Comparison of ENCODE assay signal across 7 cellular contexts in the genomic region with DNA sequence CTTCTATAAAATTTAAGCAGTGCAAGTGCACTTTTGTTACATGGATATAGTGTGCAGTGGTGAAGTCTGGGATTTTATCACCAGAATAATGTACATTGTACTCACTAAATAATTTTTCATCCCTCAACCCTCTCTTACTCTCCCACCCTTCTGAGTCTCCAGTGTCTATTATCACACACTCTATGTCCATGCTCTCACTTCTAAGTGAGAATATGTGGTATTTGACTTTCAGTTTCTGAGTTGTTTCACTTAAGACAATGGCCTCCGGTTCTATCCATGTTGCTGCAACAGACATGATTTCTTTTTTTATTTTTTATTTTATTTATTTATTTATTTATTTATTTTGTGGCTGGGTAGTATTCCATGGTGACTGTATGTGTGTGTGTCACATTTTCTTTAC.
"Had no signal": no experiment of that assay in that cellular context is flagged by ENCODE, and none has a peak within 500 bp of the region (broad histone marks: within the 10 kb centered on the region; RNA-seq: fewer than 3 reads in every experiment).

No MANE protein-coding gene starts in this region.

- H3K9ac ChIP-seq: GM23248 had no signal

- DNase-seq: GM23248, GOT3, H9, HCEC 1CT, IMR-90, KG1 had no signal

- H3K4me3 ChIP-seq: GM23248, K562 had no signal

- H3K27ac ChIP-seq: GM23248 had no signal

- ATAC-seq: K562 had no signal

- H2AFZ ChIP-seq: GM23248 had no signal
